Comparison of ENCODE assay signal across 9 cellular contexts in genomic region chr9:33446507-33447403, GRCh38. TPM values are rescaled to one million over a fixed set of nuclear protein-coding genes. Genes with fewer than 3 reads are reported as not detected.
DNase-seq lines count a peak whose midpoint lies in the region; ATAC-seq and TF ChIP-seq lines count a peak whose summit lies in the region.
"Had no signal": no experiment of that assay in that cellular context is flagged by ENCODE, and none has a peak within 500 bp of the region (broad histone marks: within the 10 kb centered on the region; RNA-seq: fewer than 3 reads in every experiment).

No MANE protein-coding gene starts in this region.

- H3K9ac ChIP-seq in ES-I3 (ENCODE audit: low read depth, low read length), result peak overlapping the region; percentile 41; the same call in 1 of the 2 replicates

- peaks cover 28% of the 10 kb centered on the region for H3K27me3 Mint-ChIP-seq in WTC11 (ENCODE audit: low read depth)

- peak overlapping the region; percentile 80 for H3K4me3 Mint-ChIP-seq in WTC11
- H3K4me3 Mint-ChIP-seq in stimulated activated effector memory CD8-positive, alpha-beta T cell treated with anti-CD3 and anti-CD28 coated beads, Interleukin-12 subunit alpha, Interleukin-12 subunit beta, amount 100 ng/mL, for 72 hours, result peak overlapping the region; percentile 95

- TF ChIP-seq CTCF in WTC11 (IDR thresholded peaks at IDR 0.05), result no peak
- TF ChIP-seq CTCF in dorsolateral prefrontal cortex (IDR thresholded peaks at IDR 0.05 in 54 of 56, conservative IDR thresholded peaks at IDR 0.05 in 2 of 56; ENCODE audit: low read depth in 1 of 56, partially characterized antibody in 56 of 56), result no peak

- CTCF ChIA-PET in WTC11 (lab: Charles Lee), result interaction anchor here (0.6 to 3.4 kb wide), 23 partner anchors 9 to 291 kb away, joined by 3 to 44 read pairs (median 5); partner anchors contain the start of genes NFX1 and NOL6

- peak; percentile 88 for DNase-seq in KBM-7
- DNase-seq in WTC11 (ENCODE audit: low spot score), result no peak
- DNase-seq in dorsolateral prefrontal cortex, result peak in 2 of 10 donors; percentile 17 to 62
- peak; percentile 48 to 80 for DNase-seq in stimulated activated effector memory CD8-positive, alpha-beta T cell treated with anti-CD3 and anti-CD28 coated beads, Interleukin-12 subunit alpha, Interleukin-12 subunit beta, amount 100 ng/mL, for 72 hours (ENCODE audit: low spot score in 2 of 2)
- DNase-seq in NCI-H187 treated with DMSO at 0.1 percent for 48 hours (lab: John Stamatoyannopoulos, UW), result no peak

- H3K9me3 ChIP-seq in ES-I3 (ENCODE audit: control insufficient read depth, insufficient read depth, low read length), result no peaks in the 10 kb centered on the region
- no peaks in the 10 kb centered on the region for H3K9me3 ChIP-seq in mononuclear cell (ENCODE audit: low read depth, low read length)

- H3K4me3 ChIP-seq in dorsolateral prefrontal cortex (peak overlapping the region; percentile 20 to 68 (median 52)), mononuclear cell (ENCODE audit: low read length) (peak overlapping the region; percentile 45)

- H3K4me1 Mint-ChIP-seq in WTC11, result peaks cover 35% of the 10 kb centered on the region
- peaks cover 61% of the 10 kb centered on the region for H3K4me1 Mint-ChIP-seq in stimulated activated effector memory CD8-positive, alpha-beta T cell treated with anti-CD3 and anti-CD28 coated beads, Interleukin-12 subunit alpha, Interleukin-12 subunit beta, amount 100 ng/mL, for 72 hours

- H3K36me3 Mint-ChIP-seq in WTC11, result no peaks in the 10 kb centered on the region
- peaks cover 20% of the 10 kb centered on the region for H3K36me3 Mint-ChIP-seq in stimulated activated effector memory CD8-positive, alpha-beta T cell treated with anti-CD3 and anti-CD28 coated beads, Interleukin-12 subunit alpha, Interleukin-12 subunit beta, amount 100 ng/mL, for 72 hours

- H3K27ac ChIP-seq in dorsolateral prefrontal cortex, result peak overlapping the region in 1 of 59 donors; percentile 29

- intact Hi-C loops in dorsolateral prefrontal cortex (cut with DNase I), result no loop called here

- H3K9me3 Mint-ChIP-seq in WTC11, result no peaks in the 10 kb centered on the region
- no peaks in the 10 kb centered on the region for H3K9me3 Mint-ChIP-seq in stimulated activated effector memory CD8-positive, alpha-beta T cell treated with anti-CD3 and anti-CD28 coated beads, Interleukin-12 subunit alpha, Interleukin-12 subunit beta, amount 100 ng/mL, for 72 hours

- H3K27me3 ChIP-seq in dorsolateral prefrontal cortex (peaks cover 0 to 2% (median 0%) of the 10 kb centered on the region in 45 donors), mononuclear cell (ENCODE audit: insufficient read depth, low read length) (peaks cover 2% of the 10 kb centered on the region)

- no peak overlapping the region for H3K27ac Mint-ChIP-seq in WTC11
- peak overlapping the region; percentile 96 for H3K27ac Mint-ChIP-seq in stimulated activated effector memory CD8-positive, alpha-beta T cell treated with anti-CD3 and anti-CD28 coated beads, Interleukin-12 subunit alpha, Interleukin-12 subunit beta, amount 100 ng/mL, for 72 hours

- ATAC-seq in GM21737 (IDR thresholded peaks at IDR 0.05; ENCODE audit: unreplicated experiment) (peak; percentile 85), WTC11 (0 out of 2 replicates have a peak, but pooled peaks have one; percentile 2)
- ATAC-seq in stimulated activated effector memory CD8-positive, alpha-beta T cell treated with anti-CD3 and anti-CD28 coated beads, Interleukin-12 subunit alpha, Interleukin-12 subunit beta, amount 100 ng/mL, for 72 hours, result peak; percentile 90

- H3K4me1 ChIP-seq in ES-I3 (ENCODE audit: insufficient read depth, low read length), result peaks cover 11% of the 10 kb centered on the region
- H3K4me1 ChIP-seq in mononuclear cell (ENCODE audit: insufficient read depth, low read length), result peaks cover 34% of the 10 kb centered on the region

- in situ Hi-C loops in KBM-7 (cut with MboI; ENCODE audit: low pct_unique_long_range_greater_than_20kb, low sequenced_read_pairs), result no loop called here

- POLR2A ChIA-PET in WTC11 (lab: Charles Lee), result interaction anchor here (0.6 to 1.8 kb wide), 4 partner anchors 9 to 77 kb away, joined by 3 to 5 read pairs (median 4); partner anchors contain the start of gene ANKRD18B

- no peaks in the 10 kb centered on the region for H3K36me3 ChIP-seq in ES-I3 (ENCODE audit: insufficient read depth, low read length)

TF ChIP-seq in WTC11, 78 proteins besides CTCF, POLR2A, EP300 and RAD21:
- TF ChIP-seq PRRX2 (CRISPR knock-in tag; IDR thresholded peaks at IDR 0.05), result no peak
- TF ChIP-seq HMGA2 (CRISPR knock-in tag; IDR thresholded peaks at IDR 0.05), result no peak
- no peak for TF ChIP-seq TCF7 (CRISPR knock-in tag; IDR thresholded peaks at IDR 0.05; ENCODE audit: low read depth)
- no peak for TF ChIP-seq ZNF671 (CRISPR knock-in tag; IDR thresholded peaks at IDR 0.05)
- no peak for TF ChIP-seq ATF2 (CRISPR knock-in tag; IDR thresholded peaks at IDR 0.05; ENCODE audit: borderline replicate concordance, low read depth)
- TF ChIP-seq GRHL2 (CRISPR knock-in tag; IDR thresholded peaks at IDR 0.05; ENCODE audit: insufficient replicate concordance, severe bottlenecking), result no peak
- TF ChIP-seq NR2C2 (CRISPR knock-in tag; IDR thresholded peaks at IDR 0.05), result no peak
- no peak for TF ChIP-seq SP1 (CRISPR knock-in tag; conservative IDR thresholded peaks at IDR 0.05)
- no peak for TF ChIP-seq ERG (CRISPR knock-in tag; IDR thresholded peaks at IDR 0.05)
- TF ChIP-seq, protein P1, sequence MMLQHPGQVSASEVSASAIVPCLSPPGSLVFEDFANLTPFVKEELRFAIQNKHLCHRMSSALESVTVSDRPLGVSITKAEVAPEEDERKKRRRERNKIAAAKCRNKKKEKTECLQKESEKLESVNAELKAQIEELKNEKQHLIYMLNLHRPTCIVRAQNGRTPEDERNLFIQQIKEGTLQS (CRISPR knock-in tag; conservative IDR thresholded peaks at IDR 0.05), result no peak
- no peak for TF ChIP-seq ATF6 (CRISPR knock-in tag; IDR thresholded peaks at IDR 0.05)
TF ChIP-seq in WTC11: peak in this region for 0.

RNA-seq across cellular contexts. Expression of gene AQP3, which starts 0.6 kb away (rescaled TPM):
- total RNA-seq in WTC11 (2021) (3.0 to 3.6 TPM (median 3.5 TPM) in 3 replicates), dorsolateral prefrontal cortex (1 to 10 TPM in 67 of 120 experiments, under 1 TPM in 46, not detected in 7; 0.22 to 5.7 (median 1.2) TPM), mononuclear cell (22.1 TPM)

RNA-seq across cellular contexts. Expression of gene NOL6, which starts 27.0 kb away (rescaled TPM):
- 38.6 to 48.5 TPM (median 42.2 TPM) in 3 replicates for total RNA-seq in WTC11 (2021)
- 10 to 100 TPM; 18.9 to 46.6 (median 33.1) TPM for total RNA-seq in dorsolateral prefrontal cortex
- total RNA-seq in mononuclear cell, result 15.6 TPM

RNA-seq across cellular contexts. Expression of gene AQP7, which starts 44.4 kb away (rescaled TPM):
- total RNA-seq in WTC11 (2021) (0.09 to 0.23 TPM (median 0.17 TPM) in 3 replicates), dorsolateral prefrontal cortex (1 to 10 TPM in 84 of 120 experiments, under 1 TPM in 27, not detected in 9; 0.21 to 7.7 (median 1.7) TPM), mononuclear cell (0.21 TPM)
- total RNA-seq: dermis microvascular lymphatic vessel endothelial cell had no signal

Comparison
In these comparisons a context has a peak if more than half of its experiments do, and no peak if none do; other contexts are left out.
1. ATAC-seq: peak in every context shown above with its lines; median percentile 90 in stimulated activated effector memory CD8-positive, alpha-beta T cell treated with anti-CD3 and anti-CD28 coated beads, Interleukin-12 subunit alpha, Interleukin-12 subunit beta, amount 100 ng/mL, for 72 hours; 85 in GM21737; 2 in WTC11.
2. DNase-seq: peak in KBM-7 (single experiment) and stimulated activated effector memory CD8-positive, alpha-beta T cell treated with anti-CD3 and anti-CD28 coated beads, Interleukin-12 subunit alpha, Interleukin-12 subunit beta, amount 100 ng/mL, for 72 hours (2 of 2); none in WTC11 (single experiment) and NCI-H187 treated with DMSO at 0.1 percent for 48 hours (single experiment).